Comparison of ENCODE assay signal across 8 cellular contexts in the genomic region with DNA sequence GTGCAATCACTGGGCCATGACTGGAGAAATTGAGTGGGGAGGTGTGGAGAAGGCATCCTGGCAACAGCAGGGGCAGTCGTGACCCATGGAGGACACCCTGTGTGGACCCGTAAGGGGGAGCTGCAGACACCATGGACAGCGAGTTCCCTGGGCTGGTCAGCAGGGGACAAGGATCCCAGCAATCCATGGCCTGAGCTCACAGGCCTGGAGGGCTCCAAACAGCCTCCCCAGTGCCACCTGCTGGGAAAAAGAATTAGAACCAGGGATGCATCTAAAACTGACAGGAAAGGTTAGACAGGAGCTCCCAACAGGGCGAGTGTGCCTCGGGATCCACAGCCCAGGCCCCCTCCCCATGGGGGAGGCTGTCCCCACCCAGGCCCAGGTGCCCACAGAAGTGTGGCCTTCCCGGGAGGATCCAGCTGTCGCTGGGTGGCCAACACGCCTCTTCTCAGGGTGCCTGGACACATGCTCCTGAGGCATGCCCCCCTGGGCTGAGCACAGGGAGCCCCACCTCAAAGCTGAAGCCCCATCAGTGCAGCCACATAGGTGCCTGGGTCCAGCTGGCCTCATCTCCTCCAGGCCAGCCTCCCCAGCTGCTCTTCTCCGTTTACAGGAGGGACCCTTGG. TPM values are rescaled to one million over a fixed set of nuclear protein-coding genes. Genes with fewer than 3 reads are reported as not detected.
DNase-seq lines count a peak whose midpoint lies in the region; ATAC-seq and TF ChIP-seq lines count a peak whose summit lies in the region.

No MANE protein-coding gene starts in this region.

- H3K4me1 ChIP-seq in left lung = no peaks in the 10 kb centered on the region
- H3K4me1 ChIP-seq in transverse colon = no peaks in the 10 kb centered on the region

- no peak for TF ChIP-seq POLR2A in transverse colon (IDR thresholded peaks at IDR 0.05)

- peaks cover 0 to 22% of the 10 kb centered on the region in 2 donors for H3K27me3 ChIP-seq in left lung
- H3K27me3 ChIP-seq in transverse colon = peaks cover 23% of the 10 kb centered on the region

- no peak for TF ChIP-seq EP300 in transverse colon (IDR thresholded peaks at IDR 0.05; ENCODE audit: low read depth)

- H3K27ac ChIP-seq in caudate nucleus (ENCODE audit: low read depth, low read length) (no peak overlapping the region), left lung (no peak overlapping the region), transverse colon (no peak overlapping the region)

- in situ Hi-C loops in transverse colon (cut with MboI; ENCODE audit: low pct_ligation_motif_present in 1 of 4, low pct_unique_long_range_greater_than_20kb in 1 of 4, low sequenced_read_pairs in 3 of 4) = no loop called here

- ATAC-seq in left lung = peak; percentile 80
- ATAC-seq in GM18867 (IDR thresholded peaks at IDR 0.05; ENCODE audit: unreplicated experiment) = no peak
- no peak for ATAC-seq in HG02973 (IDR thresholded peaks at IDR 0.05; ENCODE audit: unreplicated experiment)

- DNase-seq in AG20443 (ENCODE audit: low spot score) (peak; percentile 92), NCI-H748 (lab: John Stamatoyannopoulos, UW; ENCODE audit: unreplicated experiment) (peak; percentile 77), caudate nucleus (lab: John Stamatoyannopoulos, UW) (peak in 51 of 61 donors; percentile 9 to 82 (median 53)), left lung (no peak), transverse colon (peak; percentile 41)

- intact Hi-C loops in left lung (cut with DNase I) (no loop called here), transverse colon (cut with DNase I; ENCODE audit: low total_unique reads) (no loop called here)

- WGBS in transverse colon (ENCODE audit: low coverage in 1 of 2), 2 donors = 58% methylated on average over 9 of the region's 9 CpGs; no CpG with 5 or more reads in 1 of the 2 donors

- no peaks in the 10 kb centered on the region for H3K36me3 ChIP-seq in left lung
- H3K36me3 ChIP-seq in transverse colon = no peaks in the 10 kb centered on the region

- H3K4me3 ChIP-seq in GM12875 (ENCODE audit: low read depth, low read length) (no peak overlapping the region), left lung (no peak overlapping the region), transverse colon (no peak overlapping the region)

- TF ChIP-seq CTCF in GM12875 (IDR thresholded peaks at IDR 0.05; ENCODE audit: borderline replicate concordance, insufficient read depth, low read depth, low read length) (peak; percentile 50; the same call in 1 of the 2 replicates), left lung (IDR thresholded peaks at IDR 0.05) (peak; percentile 23 to 57), transverse colon (IDR thresholded peaks at IDR 0.05) (peak; percentile 28 to 57 (median 45))

- H3K9me3 ChIP-seq in left lung = peaks cover 0 to 5% of the 10 kb centered on the region in 2 donors
- H3K9me3 ChIP-seq in transverse colon = no peaks in the 10 kb centered on the region

RNA-seq across cellular contexts. Expression of gene KIF1A, which starts 20.5 kb away (rescaled TPM):
- total RNA-seq in left lung (under 1 TPM; 0.42 to 0.87 TPM), transverse colon (1 to 10 TPM in 3 of 4 donors, under 1 TPM in 1; 0.40 to 3.4 (median 2.9) TPM)

RNA-seq across cellular contexts. Expression of gene AGXT, which starts 28.1 kb away (rescaled TPM):
- total RNA-seq in left lung = not detected
- 1 to 10 TPM in 1 of 4 donors, under 1 TPM in 2, not detected in 1; 0.32 to 2.2 (median 0.82) TPM for total RNA-seq in transverse colon

RNA-seq across cellular contexts. Expression of gene MAB21L4, which starts 55.4 kb away (rescaled TPM):
- total RNA-seq in left lung = 10 to 100 TPM; 20.6 to 35.7 TPM
- total RNA-seq in transverse colon = 10 to 100 TPM in 1 of 4 donors, 1 to 10 TPM in 2, not detected in 1; 4.9 to 11.6 (median 9.8) TPM

Comparison
In these comparisons a context has a peak if more than half of its experiments do, and no peak if none do; other contexts are left out.
1. DNase-seq: peak in AG20443 (single experiment), NCI-H748 (single experiment), caudate nucleus (51 of 61) and transverse colon (single experiment); none in left lung (0 of 2).
2. Peak in every context shown above with its lines, with median percentiles within 50 percentile points of each other: CTCF ChIP-seq.